In the genomic region with DNA sequence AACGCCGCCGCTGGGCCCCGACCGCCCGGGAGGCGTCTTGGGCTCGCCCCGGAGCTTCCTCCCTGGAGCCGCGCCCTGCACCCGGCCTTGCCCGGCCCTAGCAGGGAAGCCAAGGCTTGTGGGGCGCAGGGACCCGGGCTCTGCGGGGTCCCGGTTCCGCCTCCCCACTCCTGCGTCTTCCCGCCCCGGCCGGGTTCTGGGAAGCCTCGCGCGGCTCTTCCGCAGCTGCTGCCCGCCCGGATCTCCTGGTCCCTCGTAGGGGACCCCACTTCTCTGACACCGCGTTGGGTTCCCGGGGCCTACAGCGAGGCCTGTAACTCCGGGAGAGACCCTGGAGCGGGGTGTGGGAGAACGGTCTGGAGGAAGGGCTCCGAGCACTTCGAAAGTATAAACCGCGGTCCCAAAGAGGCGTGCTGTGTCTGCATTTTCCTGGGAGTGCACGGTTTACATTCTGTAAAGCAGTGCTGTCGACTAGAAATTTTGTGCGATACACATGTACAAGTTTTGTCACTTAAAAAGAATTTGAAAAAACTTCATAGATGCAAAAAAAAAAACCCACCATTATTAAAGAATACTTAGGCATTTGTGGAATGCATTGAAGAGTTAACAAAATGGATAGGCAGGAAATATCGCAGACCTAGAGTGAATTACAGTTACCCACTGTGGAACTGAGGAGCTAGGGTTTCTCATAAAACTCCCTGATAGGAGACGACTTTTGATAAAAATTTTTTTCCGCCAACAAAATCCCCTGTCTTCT, we compare ENCODE assay signal across 8 cellular contexts. TPM values are rescaled to one million over a fixed set of nuclear protein-coding genes. Genes with fewer than 3 reads are reported as not detected.
DNase-seq lines count a peak whose midpoint lies in the region; ATAC-seq, FAIRE-seq and TF ChIP-seq lines count a peak whose summit lies in the region.
"Not testable (repeated sequence)": the region's sequence is repeated elsewhere in the genome, so short reads cannot be mapped to it uniquely, and the experiment has no call there.

No MANE protein-coding gene starts in this region.

- intact Hi-C loops in adrenal gland (cut with DNase I); kidney (cut with DNase I); stomach (cut with DNase I; ENCODE audit: low total_unique reads): not testable (repeated sequence)

- H3K9me3 ChIP-seq in HUES48 (ENCODE audit: control insufficient read depth, insufficient read depth, low read length); T-helper 17 cell (ENCODE audit: control insufficient read depth, low read length, poor library complexity, severe bottlenecking); adrenal gland (replicated peaks in 1 of 3); kidney (ENCODE audit: control insufficient read depth in 1 of 2, low read length in 2 of 2); neutrophil; stomach: not testable (repeated sequence)

- peak overlapping the region; percentile 88 for H3K27ac ChIP-seq in C4-2B
- not testable (repeated sequence) for H3K27ac ChIP-seq in HUES48 (ENCODE audit: low read depth, low read length); kidney (ENCODE audit: low read depth in 2 of 2, low read length in 2 of 2)
- H3K27ac ChIP-seq in adrenal gland = peak overlapping the region; percentile 3 to 84 (median 63)
- peak overlapping the region; percentile 75 for H3K27ac ChIP-seq in neutrophil
- peak overlapping the region; percentile 71 to 86 (median 86) for H3K27ac ChIP-seq in stomach

- H3K36me3 ChIP-seq in HUES48 (ENCODE audit: control insufficient read depth, insufficient read depth, low read length); adrenal gland (replicated peaks in 1 of 2); kidney (ENCODE audit: control insufficient read depth in 1 of 2, insufficient read depth in 2 of 2, low read length in 2 of 2); neutrophil; stomach: not testable (repeated sequence)

- not testable (repeated sequence) for H3K27me3 Mint-ChIP-seq in T-helper 17 cell

- TF ChIP-seq EP300 in stomach (IDR thresholded peaks at IDR 0.05) = not testable (repeated sequence)

- not testable (repeated sequence) for H3K27me3 ChIP-seq in HUES48 (ENCODE audit: control insufficient read depth, insufficient read depth, low read length); adrenal gland; neutrophil; stomach

- H3K36me3 Mint-ChIP-seq in T-helper 17 cell (ENCODE audit: low read depth) = not testable (repeated sequence)

- not testable (repeated sequence) for TF ChIP-seq POLR2A in adrenal gland (IDR thresholded peaks at IDR 0.05); stomach (IDR thresholded peaks at IDR 0.05)

- H3K9ac ChIP-seq in HUES48 (ENCODE audit: low read depth, low read length) = peak overlapping the region; percentile 48; the same call in 1 of the 2 replicates
- H3K9ac ChIP-seq in kidney (ENCODE audit: low read length in 2 of 2) = peak overlapping the region in 1 of 2 donors; percentile 71

- peak overlapping the region; percentile 16 for H3K27ac Mint-ChIP-seq in T-helper 17 cell

- not testable (repeated sequence) for FAIRE-seq in kidney (lab: Jason Lieb, UNC)

- peaks cover 19% of the 10 kb centered on the region for H3K4me1 Mint-ChIP-seq in T-helper 17 cell

- H3K4me3 ChIP-seq in HUES48 (ENCODE audit: low read depth, low read length) (peak overlapping the region; percentile 79), adrenal gland (peak overlapping the region; percentile 22 to 87 (median 74)), epithelial cell of esophagus (ENCODE audit: low read length) (peak overlapping the region; percentile 59), kidney (ENCODE audit: low read length in 2 of 2) (peak overlapping the region; percentile 66 to 74), neutrophil (ENCODE audit: low read depth in 1 of 2, low read length in 1 of 2) (peak overlapping the region; percentile 65 to 99), stomach (peak overlapping the region; percentile 52 to 72 (median 66))

- not testable (repeated sequence) for ATAC-seq in T-helper 17 cell

- TF ChIP-seq CTCF in C4-2B (conservative IDR thresholded peaks at IDR 0.05); adrenal gland (IDR thresholded peaks at IDR 0.05); epithelial cell of esophagus (IDR thresholded peaks at IDR 0.05; ENCODE audit: insufficient read depth, low read depth, low read length, missing control alignments); kidney (IDR thresholded peaks at IDR 0.05; ENCODE audit: borderline replicate concordance, extremely low read depth, insufficient read depth); neutrophil (IDR thresholded peaks at IDR 0.05); stomach (IDR thresholded peaks at IDR 0.05): not testable (repeated sequence)

- H3K4me3 Mint-ChIP-seq in T-helper 17 cell = peak overlapping the region; percentile 67

- not testable (repeated sequence) for DNase-seq in T-helper 17 cell; adrenal gland; epithelial cell of esophagus (ENCODE audit: low read depth); stomach
- DNase-seq in kidney = peak; percentile 69

- WGBS in adrenal gland, 4 donors = 3 to 8% (median 4%) methylated on average over 9 to 24 of the region's 47 CpGs
- WGBS in stomach, 5 donors = 3 to 12% (median 4%) methylated on average over 5 to 23 of the region's 47 CpGs

- H3K4me1 ChIP-seq in HUES48 (ENCODE audit: control insufficient read depth, insufficient read depth, low read length); kidney (ENCODE audit: control insufficient read depth in 1 of 2, insufficient read depth in 1 of 2, low read depth in 1 of 2, low read length in 2 of 2): not testable (repeated sequence)
- H3K4me1 ChIP-seq in adrenal gland (replicated peaks in 1 of 2) = peaks cover 0 to 16% of the 10 kb centered on the region in 2 donors
- H3K4me1 ChIP-seq in neutrophil (ENCODE audit: control insufficient read depth in 1 of 2, insufficient read depth in 1 of 2, low read depth in 1 of 2, low read length in 1 of 2) = peaks cover 25 to 31% of the 10 kb centered on the region in 2 experiments
- peaks cover 12 to 33% (median 20%) of the 10 kb centered on the region in 4 donors for H3K4me1 ChIP-seq in stomach

RNA-seq across cellular contexts. Expression of a gene that starts 42.6 kb away (rescaled TPM):
- total RNA-seq in T-helper 17 cell (10 to 100 TPM; 14.9 to 18.8 TPM), adrenal gland (10 to 100 TPM in 4 of 8 donors, 1 to 10 TPM in 3, under 1 TPM in 1; 0.36 to 21.6 (median 9.3) TPM), kidney (28.4 TPM), stomach (10 to 100 TPM in 2 of 5 donors, 1 to 10 TPM in 3; 4.5 to 14.1 (median 5.2) TPM)
- polyA plus RNA-seq in adrenal gland (10 to 100 TPM in 2 of 3 donors, 1 to 10 TPM in 1; 7.3 to 34.4 (median 17.1) TPM), kidney (ENCODE audit: insufficient read depth, low read depth, low replicate concordance) (12.8 TPM), stomach (10 to 100 TPM in 2 of 3 donors, 1 to 10 TPM in 1; 5.5 to 10.4 (median 10.4) TPM)
